In genomic region chr22:49047461-49047860, GRCh38 we compare ENCODE assay signal across 26 cellular contexts.
A peak's percentile ranks its signal among the peaks of the same experiment; 100 is the strongest.
DNase-seq lines count a peak whose midpoint lies in the region; ATAC-seq and TF ChIP-seq lines count a peak whose summit lies in the region.
"Had no signal": no experiment of that assay in that cellular context is flagged by ENCODE, and none has a peak within 500 bp of the region (broad histone marks: within the 10 kb centered on the region; RNA-seq: fewer than 3 reads in every experiment).

No MANE protein-coding gene starts in this region.

- H3F3A ChIP-seq in PC-3 (ENCODE audit: low read length, unreplicated experiment), result no peaks in the 10 kb centered on the region

- H3K27ac Mint-ChIP-seq in activated T-cell treated with anti-CD3 and anti-CD28 coated beads, Interleukin-2, amount 50 U/mL, for 24 hours, result no peak overlapping the region
- H3K27ac Mint-ChIP-seq in activated CD8-positive, alpha-beta T cell treated with anti-CD3 and anti-CD28 coated beads, Interleukin-2, amount 10 ng/mL, durations not matched to agents 7 days and 5 days, result no peak overlapping the region
- H3K27ac Mint-ChIP-seq: CD4-positive, alpha-beta T cell; IgD-negative memory B cell had no signal

- no peak overlapping the region for H3K4me3 ChIP-seq in PC-3 (ENCODE audit: low read length)
- H3K4me3 ChIP-seq: BLaER1 treated with 17β-estradiol and CSF1 and Interleukin-3, amounts not matched to agents 10 nM and 100 nM; SJSA1 had no signal

- intact Hi-C loops in PC-3 (cut with micrococcal nuclease), result no loop called here

- peaks cover 15% of the 10 kb centered on the region; the same call in 1 of the 2 replicates for H3K27me3 ChIP-seq in PC-3 (ENCODE audit: low read length)
- H3K27me3 ChIP-seq: BLaER1 treated with 17β-estradiol and CSF1 and Interleukin-3, amounts not matched to agents 10 nM and 100 nM; SJSA1 had no signal

- H3K9me2 ChIP-seq in PC-3 (replicated peaks; ENCODE audit: low read length), result no peaks in the 10 kb centered on the region

- no peak overlapping the region for H3K27ac ChIP-seq in PC-3 (ENCODE audit: low read length)
- H3K27ac ChIP-seq: 22Rv1; BLaER1 treated with 17β-estradiol and CSF1 and Interleukin-3, amounts not matched to agents 10 nM and 100 nM; KMS-11; SJSA1 had no signal

- H3K27me3 Mint-ChIP-seq in activated T-cell treated with anti-CD3 and anti-CD28 coated beads, Interleukin-2, amount 50 U/mL, for 24 hours, result no peaks in the 10 kb centered on the region
- H3K27me3 Mint-ChIP-seq in activated CD8-positive, alpha-beta T cell treated with anti-CD3 and anti-CD28 coated beads, Interleukin-2, amount 10 ng/mL, durations not matched to agents 7 days and 5 days (ENCODE audit: low read depth), result no peaks in the 10 kb centered on the region

- H3K79me2 ChIP-seq in PC-3 (ENCODE audit: low read length), result no peaks in the 10 kb centered on the region

- H3K36me3 Mint-ChIP-seq in activated T-cell treated with anti-CD3 and anti-CD28 coated beads, Interleukin-2, amount 50 U/mL, for 24 hours (ENCODE audit: low read depth), result peaks cover 2% of the 10 kb centered on the region
- H3K36me3 Mint-ChIP-seq in activated CD8-positive, alpha-beta T cell treated with anti-CD3 and anti-CD28 coated beads, Interleukin-2, amount 10 ng/mL, durations not matched to agents 7 days and 5 days (ENCODE audit: low read depth), result no peaks in the 10 kb centered on the region

- no peak overlapping the region for H3K9ac ChIP-seq in PC-3 (ENCODE audit: low read length)
- H3K9ac ChIP-seq: BLaER1 treated with 17β-estradiol and CSF1 and Interleukin-3, amounts not matched to agents 10 nM and 100 nM; KMS-11 had no signal

- H3K4me1 Mint-ChIP-seq in activated T-cell treated with anti-CD3 and anti-CD28 coated beads, Interleukin-2, amount 50 U/mL, for 24 hours (ENCODE audit: low read depth), result peaks cover 9% of the 10 kb centered on the region
- no peaks in the 10 kb centered on the region for H3K4me1 Mint-ChIP-seq in activated CD8-positive, alpha-beta T cell treated with anti-CD3 and anti-CD28 coated beads, Interleukin-2, amount 10 ng/mL, durations not matched to agents 7 days and 5 days (ENCODE audit: low read depth)

- no peak overlapping the region for H2AFZ ChIP-seq in PC-3 (ENCODE audit: low read length)

- no peaks in the 10 kb centered on the region for H3K9me3 ChIP-seq in PC-3 (ENCODE audit: low read length)
- H3K9me3 ChIP-seq: BLaER1 treated with 17β-estradiol and CSF1 and Interleukin-3, amounts not matched to agents 10 nM and 100 nM; SJSA1 had no signal

- no peaks in the 10 kb centered on the region for H4K20me1 ChIP-seq in PC-3 (ENCODE audit: low read length)

- TF ChIP-seq CTCF in PC-3 (conservative IDR thresholded peaks at IDR 0.05; ENCODE audit: low read depth, low read length), result no peak

- BruUV-seq in PC-3 (replicated peaks; lab: Mats Ljungman, UMichigan), result no TSS peak

- CTCF ChIA-PET in PC-3 (lab: Charles Lee), result no interaction called here
- CTCF ChIA-PET in activated CD8-positive, alpha-beta T cell treated with anti-CD3 and anti-CD28 coated beads, Interleukin-2, amount 10 ng/mL, durations not matched to agents 7 days and 5 days (lab: Charles Lee), result no interaction called here

- no peak overlapping the region for H3K4me3 Mint-ChIP-seq in activated T-cell treated with anti-CD3 and anti-CD28 coated beads, Interleukin-2, amount 50 U/mL, for 24 hours
- H3K4me3 Mint-ChIP-seq in activated CD8-positive, alpha-beta T cell treated with anti-CD3 and anti-CD28 coated beads, Interleukin-2, amount 10 ng/mL, durations not matched to agents 7 days and 5 days, result no peak overlapping the region
- H3K4me3 Mint-ChIP-seq: CD4-positive, alpha-beta T cell; IgD-negative memory B cell had no signal

- POLR2A ChIA-PET in PC-3 (lab: Charles Lee; ENCODE audit: unreplicated experiment), result no interaction called here
- POLR2A ChIA-PET in activated CD8-positive, alpha-beta T cell treated with anti-CD3 and anti-CD28 coated beads, Interleukin-2, amount 10 ng/mL, durations not matched to agents 7 days and 5 days (lab: Charles Lee), result no interaction called here

- no peaks in the 10 kb centered on the region for H3K36me3 ChIP-seq in PC-3 (ENCODE audit: low read depth, low read length)
- H3K36me3 ChIP-seq: BLaER1 treated with 17β-estradiol and CSF1 and Interleukin-3, amounts not matched to agents 10 nM and 100 nM; SJSA1 had no signal

- no peaks in the 10 kb centered on the region for H3K9me3 Mint-ChIP-seq in activated T-cell treated with anti-CD3 and anti-CD28 coated beads, Interleukin-2, amount 50 U/mL, for 24 hours
- H3K9me3 Mint-ChIP-seq in activated CD8-positive, alpha-beta T cell treated with anti-CD3 and anti-CD28 coated beads, Interleukin-2, amount 10 ng/mL, durations not matched to agents 7 days and 5 days (ENCODE audit: insufficient read depth), result no peaks in the 10 kb centered on the region
- H3K9me3 Mint-ChIP-seq: CD4-positive, alpha-beta T cell; IgD-negative memory B cell had no signal

- ATAC-seq in PC-3, result no peak
- ATAC-seq in activated CD8-positive, alpha-beta T cell treated with anti-CD3 and anti-CD28 coated beads, Interleukin-2, amount 10 ng/mL, durations not matched to agents 7 days and 5 days, result no peak

- no peaks in the 10 kb centered on the region for H3K4me1 ChIP-seq in PC-3 (ENCODE audit: insufficient read depth, low read length)
- H3K4me1 ChIP-seq: SJSA1 had no signal

- H3K4me2 ChIP-seq in PC-3 (ENCODE audit: low read length), result no peak overlapping the region
- H3K4me2 ChIP-seq: BLaER1 treated with 17β-estradiol and CSF1 and Interleukin-3, amounts not matched to agents 10 nM and 100 nM; KMS-11 had no signal

- peak; percentile 19 for DNase-seq in NCI-H510A treated with DMSO at 0.1 percent for 48 hours (lab: John Stamatoyannopoulos, UW)
- DNase-seq in NCI-H510A (lab: John Stamatoyannopoulos, UW), result no peak
- peak; percentile 1 for DNase-seq in PC-3
- peak; percentile 3 for DNase-seq in iris pigment epithelial cell (ENCODE audit: low read depth)
- DNase-seq in effector CD8-positive, alpha-beta T cell (lab: John Stamatoyannopoulos, UW), result no peak
- DNase-seq in activated T-cell treated with anti-CD3 and anti-CD28 coated beads, Interleukin-2, amount 50 U/mL, for 24 hours, result no peak
- DNase-seq in mesenteric fat pad (ENCODE audit: low spot score), result no peak
- no peak for DNase-seq in activated CD8-positive, alpha-beta T cell treated with anti-CD3 and anti-CD28 coated beads, Interleukin-2, amount 10 ng/mL, durations not matched to agents 7 days and 5 days
- DNase-seq: COR-L47, DMS 273 treated with DMSO at 0.1 percent for 48 hours, DMS79 treated with DMSO at 0.1 percent for 48 hours, HCEC 1CT, NCI-H1048, NCI-H1417 treated with DMSO at 0.1 percent for 48 hours, NCI-H1694 treated with DMSO at 0.1 percent for 48 hours, NCI-H2081, NCI-H2227 treated with DMSO at 0.1 percent for 48 hours, NCI-H524, Right ventricle myocardium superior, RPMI8226 had no signal

Comparison
In these comparisons a context has a peak if more than half of its experiments do, and no peak if none do; other contexts are left out.
1. DNase-seq: peak in NCI-H510A treated with DMSO at 0.1 percent for 48 hours (single experiment), PC-3 (single experiment) and iris pigment epithelial cell (single experiment); none in NCI-H510A (single experiment), effector CD8-positive, alpha-beta T cell (single experiment), activated T-cell treated with anti-CD3 and anti-CD28 coated beads, Interleukin-2, amount 50 U/mL, for 24 hours (single experiment), mesenteric fat pad (single experiment) and activated CD8-positive, alpha-beta T cell treated with anti-CD3 and anti-CD28 coated beads, Interleukin-2, amount 10 ng/mL, durations not matched to agents 7 days and 5 days (single experiment).